ENCODE assay signal across 8 cellular contexts in the genomic region with DNA sequence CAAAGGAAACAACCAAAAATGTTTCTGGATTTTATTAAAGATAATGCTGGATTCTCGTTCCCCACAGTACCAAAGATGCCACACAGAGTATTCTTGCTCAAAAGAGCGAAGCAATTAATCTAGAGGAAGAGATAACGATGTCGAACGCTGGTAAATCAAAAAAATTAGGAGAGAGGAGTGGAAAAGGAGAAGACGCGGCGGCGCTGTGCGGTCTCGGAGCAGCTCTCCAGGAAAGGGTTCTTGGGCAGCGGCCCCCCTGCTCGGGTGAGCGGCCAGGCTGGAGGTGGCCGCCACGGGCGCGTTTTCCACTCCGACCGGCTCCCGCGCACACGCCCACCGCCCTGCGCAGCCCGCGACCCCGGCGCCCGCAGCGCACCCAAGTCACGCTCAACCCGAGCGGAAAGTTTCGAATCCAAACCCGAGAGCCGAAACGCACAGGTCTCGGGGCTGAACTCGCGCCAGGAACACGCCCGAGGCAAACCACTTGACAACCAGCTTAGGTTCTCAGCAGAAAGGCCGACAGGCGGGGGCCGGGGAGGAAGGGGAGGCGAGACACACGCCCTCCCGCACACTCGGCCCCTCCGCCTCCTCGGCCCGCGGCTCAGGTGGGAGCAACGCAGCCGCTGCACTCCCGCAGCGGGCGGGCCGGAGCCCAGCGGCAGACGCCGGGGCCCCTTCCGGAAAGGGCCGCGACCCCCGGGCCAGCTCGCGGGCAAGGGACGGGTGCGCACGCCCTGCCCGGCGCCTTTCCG. TPM values are rescaled to one million over a fixed set of nuclear protein-coding genes. Genes with fewer than 3 reads are reported as not detected.
DNase-seq lines count a peak whose midpoint lies in the region; ATAC-seq lines count a peak whose summit lies in the region.

No MANE protein-coding gene starts in this region.

- H3K4me3 ChIP-seq in thymus (ENCODE audit: low read length), result peak overlapping the region; percentile 84

- DNase-seq in CMK (ENCODE audit: low read depth) (peak; percentile 12), RPMI7951 (ENCODE audit: low read depth) (peak; percentile 69), germinal center (ENCODE audit: low spot score) (peak; percentile 58), nucleus accumbens (lab: John Stamatoyannopoulos, UW) (peak in 47 of 56 donors; percentile 2 to 62 (median 32))
- peak; percentile 58 for DNase-seq in activated naive CD4-positive, alpha-beta T cell treated with Interleukin-2 at 50 U/mL for 16 hours

- WGBS in thymus, result under 1% methylated on average over 75 of the region's 75 CpGs

- no peaks in the 10 kb centered on the region for H3K9me3 ChIP-seq in thymus (ENCODE audit: control insufficient read depth)

- H3K36me3 ChIP-seq in thymus (ENCODE audit: control insufficient read depth, insufficient read depth), result no peaks in the 10 kb centered on the region

- H3K27ac ChIP-seq in thymus (ENCODE audit: low read depth), result no peak overlapping the region

- no peaks in the 10 kb centered on the region for H3K4me1 ChIP-seq in thymus (ENCODE audit: control insufficient read depth, insufficient read depth, low read length)

- no peaks in the 10 kb centered on the region for H3K27me3 ChIP-seq in thymus (ENCODE audit: control insufficient read depth, insufficient read depth)

- peak; percentile 41 for ATAC-seq in GM19452 (IDR thresholded peaks at IDR 0.05; ENCODE audit: unreplicated experiment)
- ATAC-seq in HG03565 (IDR thresholded peaks at IDR 0.05; ENCODE audit: unreplicated experiment), result peak; percentile 20

RNA-seq across cellular contexts. Expression of gene SRPK2, which starts 0.9 kb away (rescaled TPM):
- 27.8 and 34.0 TPM in 2 replicates for total RNA-seq in RPMI7951 (2014; rRNA removed; shearing (Covaris generic))
- 23.0 TPM for polyA plus RNA-seq in thymus

Comparison
In these comparisons a context has a peak if more than half of its experiments do, and no peak if none do; other contexts are left out.
1. DNase-seq: peak in every context shown above with its lines; median percentile 69 in RPMI7951; 58 in activated naive CD4-positive, alpha-beta T cell treated with Interleukin-2 at 50 U/mL for 16 hours; 58 in germinal center; 32 in nucleus accumbens; 12 in CMK.